Comparison of ENCODE assay signal across 8 cellular contexts in the genomic region with DNA sequence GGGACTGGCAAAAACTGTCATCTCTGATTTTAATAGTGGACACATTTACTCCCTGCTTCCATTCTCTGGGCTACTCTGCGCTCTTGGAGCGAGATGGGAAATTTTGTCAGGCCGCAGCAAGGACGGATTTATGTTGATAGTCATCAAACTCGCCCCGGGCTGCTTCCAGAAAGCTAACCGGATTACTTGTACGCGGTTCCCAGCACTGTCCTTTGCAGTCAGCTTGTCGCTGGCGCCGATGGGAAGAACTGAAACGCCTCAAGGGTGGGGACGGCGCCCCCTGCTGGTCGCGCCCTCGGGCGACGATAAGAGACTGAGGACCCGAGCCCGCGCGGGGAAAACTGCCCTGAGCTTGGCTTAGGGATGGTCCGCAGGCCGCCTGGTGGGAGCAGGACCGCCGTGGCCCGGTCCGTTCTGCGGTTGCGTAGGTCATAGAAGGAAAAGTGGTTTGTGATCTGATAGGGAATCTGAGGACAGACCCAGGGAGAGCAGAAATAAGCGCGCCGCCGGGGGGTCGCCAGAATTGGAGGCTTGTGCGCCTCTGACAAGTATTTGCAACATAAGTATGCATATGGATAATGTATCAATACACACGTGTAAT.
DNase-seq lines count a peak whose midpoint lies in the region; ATAC-seq and TF ChIP-seq lines count a peak whose summit lies in the region.

No MANE protein-coding gene starts in this region.

- no peak overlapping the region for H3K27ac ChIP-seq in HUES6 (ENCODE audit: low read depth, low read length)

- H3K9ac ChIP-seq in HUES6 (ENCODE audit: low read length) (no peak overlapping the region), NT2/D1 (ENCODE audit: insufficient read length, low read depth) (peak overlapping the region; percentile 76)

- peak; percentile 81 for TF ChIP-seq CTCF in epithelial cell of esophagus (IDR thresholded peaks at IDR 0.05; ENCODE audit: insufficient read depth, low read depth, low read length, missing control alignments)

- no peaks in the 10 kb centered on the region for H3K9me3 ChIP-seq in HUES6 (ENCODE audit: control insufficient read depth, insufficient read depth, low read depth, low read length)
- H3K9me3 ChIP-seq in NT2/D1 (ENCODE audit: insufficient read depth, low read length) = no peaks in the 10 kb centered on the region

- no peaks in the 10 kb centered on the region for H3K27me3 ChIP-seq in HUES6 (ENCODE audit: control insufficient read depth, insufficient read depth, low read length)
- no peaks in the 10 kb centered on the region for H3K27me3 ChIP-seq in NT2/D1 (ENCODE audit: insufficient read depth, insufficient read length)

- DNase-seq in COLO668 (lab: John Stamatoyannopoulos, UW; ENCODE audit: unreplicated experiment) (peak; percentile 89), NT2/D1 (ENCODE audit: low read depth, low spot score) (peak; percentile 75), epithelial cell of esophagus (ENCODE audit: low read depth) (peak; percentile 86), middle frontal gyrus (ENCODE audit: extremely low spot score, low spot score) (peak; percentile 88)
- DNase-seq in activated CD8-positive, alpha-beta memory T cell treated with anti-CD3 and anti-CD28 coated beads, Interleukin-2, amount 50 U/mL, for 24 hours (ENCODE audit: extremely low read depth) = peak; percentile 63
- peak; percentile 76 to 77 for DNase-seq in stimulated activated CD8-positive, alpha-beta memory T cell treated with anti-CD3 and anti-CD28 coated beads, Interleukin-15, amount 100 ng/mL, for 48 hours (ENCODE audit: low read depth in 2 of 2)

- H3K4me3 ChIP-seq in HUES6 (ENCODE audit: low read depth, low read length) (peak overlapping the region; percentile 96), NT2/D1 (ENCODE audit: insufficient read length, low read depth) (peak overlapping the region; percentile 39), epithelial cell of esophagus (ENCODE audit: low read length) (peak overlapping the region; percentile 99)

- H3K4me1 ChIP-seq in HUES6 (ENCODE audit: control insufficient read depth, insufficient read depth, low read length) = peaks cover 5% of the 10 kb centered on the region; the same call in 1 of the 2 replicates
- peaks cover 2% of the 10 kb centered on the region for H3K4me1 ChIP-seq in NT2/D1 (ENCODE audit: insufficient read depth, insufficient read length)

- ATAC-seq in GM21360 (IDR thresholded peaks at IDR 0.05; ENCODE audit: unreplicated experiment) = peak; percentile 55

- peaks cover 17% of the 10 kb centered on the region for H3K36me3 ChIP-seq in HUES6 (ENCODE audit: control insufficient read depth, insufficient read depth, low read length)
- H3K36me3 ChIP-seq in NT2/D1 (ENCODE audit: insufficient read depth, insufficient read length, low read length) = peaks cover 26% of the 10 kb centered on the region

Comparison
In these comparisons a context has a peak if more than half of its experiments do, and no peak if none do; other contexts are left out.
1. H3K4me3 ChIP-seq: peak in every context shown above with its lines; median percentile 99 in epithelial cell of esophagus; 96 in HUES6; 39 in NT2/D1.